In the genomic region with DNA sequence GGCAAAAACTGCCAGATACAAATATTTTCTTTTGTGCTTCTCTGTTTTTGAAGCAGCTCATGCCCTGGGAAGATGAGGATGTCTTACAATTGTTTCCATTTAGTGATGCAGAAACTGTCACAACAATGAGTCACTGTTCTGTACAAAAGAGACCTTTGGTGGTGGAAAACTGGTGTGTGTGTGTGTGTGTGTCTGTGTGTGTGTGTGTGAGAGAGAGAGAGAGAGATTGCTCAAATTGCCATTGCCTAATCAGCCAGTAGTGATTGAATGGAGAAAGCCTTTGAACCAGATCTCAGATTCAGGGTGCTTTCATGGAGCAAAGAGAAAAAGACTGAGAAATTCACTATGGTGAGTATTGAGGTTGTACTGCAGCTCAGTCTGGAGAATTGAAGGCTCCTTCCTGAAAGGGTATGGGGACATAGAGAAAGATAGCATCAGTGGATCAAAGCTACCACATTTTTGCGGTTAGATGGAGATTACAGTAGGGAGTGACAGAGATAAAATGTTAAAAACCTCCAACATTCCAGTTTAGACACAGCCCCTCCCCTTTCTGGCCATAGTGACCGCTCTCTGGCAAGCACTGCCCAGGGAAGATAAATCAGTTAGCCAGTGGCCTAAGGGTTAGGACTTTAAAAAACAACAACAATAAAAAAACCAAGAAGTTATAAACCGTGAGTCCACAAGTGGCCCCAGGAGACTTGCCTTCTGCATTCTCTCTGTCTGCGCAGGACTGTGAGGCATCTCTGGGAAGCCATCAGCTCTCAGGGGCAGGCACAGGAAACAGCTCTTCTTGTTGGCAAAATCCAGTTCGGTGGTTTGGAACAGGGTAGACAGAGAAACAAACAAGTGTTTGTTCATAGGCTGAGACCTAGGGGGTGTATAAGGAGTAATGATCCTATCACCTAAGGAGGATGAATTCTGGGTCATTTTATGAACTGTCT, we compare ENCODE assay signal across 8 cellular contexts.
DNase-seq lines count a peak whose midpoint lies in the region; ATAC-seq and TF ChIP-seq lines count a peak whose summit lies in the region.

No MANE protein-coding gene starts in this region.

- H3K4me1 ChIP-seq in lung (ENCODE audit: control insufficient read depth in 2 of 2, insufficient read depth in 2 of 2, low read length in 2 of 2), result peaks cover 6 to 12% of the 10 kb centered on the region in 2 donors
- peaks cover 0 to 13% of the 10 kb centered on the region in 2 donors for H3K4me1 ChIP-seq in uterus

- peaks cover 6% of the 10 kb centered on the region for H3K4me1 Mint-ChIP-seq in activated CD4-positive, alpha-beta T cell treated with anti-CD3 and anti-CD28 coated beads for 36 hours
- peaks cover 5% of the 10 kb centered on the region for H3K4me1 Mint-ChIP-seq in activated CD4-positive, alpha-beta T cell treated with anti-CD3 and anti-CD28 coated beads, Interleukin-2, amount 10 ng/mL, durations not matched to agents 7 days and 5 days
- H3K4me1 Mint-ChIP-seq in glutamatergic neuron (ENCODE audit: low read depth, unreplicated experiment), result peaks cover 7% of the 10 kb centered on the region

- peak; percentile 47 for ATAC-seq in activated CD4-positive, alpha-beta T cell treated with anti-CD3 and anti-CD28 coated beads for 36 hours
- ATAC-seq in lung (ENCODE audit: insufficient read depth, low FRiP score), result peak; percentile 35

- TF ChIP-seq POLR2A in uterus (IDR thresholded peaks at IDR 0.05), result no peak

- CTCF ChIA-PET in activated CD4-positive, alpha-beta T cell treated with anti-CD3 and anti-CD28 coated beads for 36 hours (lab: Charles Lee), result interaction anchor here (0.6 to 0.8 kb wide), 4 partner anchors 13 to 864 kb away, joined by 3 to 6 read pairs (median 4); no protein-coding TSS in a partner anchor
- CTCF ChIA-PET in activated CD4-positive, alpha-beta T cell treated with anti-CD3 and anti-CD28 coated beads, Interleukin-2, amount 10 ng/mL, durations not matched to agents 7 days and 5 days (lab: Charles Lee), result interaction anchor here (0.6 kb wide), 1 partner anchor 1235 kb away, joined by 4 read pairs; no protein-coding TSS in a partner anchor

- no peak overlapping the region for H3K27ac Mint-ChIP-seq in activated CD4-positive, alpha-beta T cell treated with anti-CD3 and anti-CD28 coated beads for 36 hours
- H3K27ac Mint-ChIP-seq in activated CD4-positive, alpha-beta T cell treated with anti-CD3 and anti-CD28 coated beads, Interleukin-2, amount 10 ng/mL, durations not matched to agents 7 days and 5 days, result no peak overlapping the region
- no peak overlapping the region for H3K27ac Mint-ChIP-seq in glutamatergic neuron (ENCODE audit: unreplicated experiment)

- POLR2A ChIA-PET in activated CD4-positive, alpha-beta T cell treated with anti-CD3 and anti-CD28 coated beads for 36 hours (lab: Charles Lee), result no interaction called here
- POLR2A ChIA-PET in activated CD4-positive, alpha-beta T cell treated with anti-CD3 and anti-CD28 coated beads, Interleukin-2, amount 10 ng/mL, durations not matched to agents 7 days and 5 days (lab: Charles Lee), result no interaction called here

- no peak for TF ChIP-seq CTCF in lung (IDR thresholded peaks at IDR 0.05; ENCODE audit: control extremely low read depth, extremely low read depth)
- TF ChIP-seq CTCF in uterus (IDR thresholded peaks at IDR 0.05), result no peak
- no peak for TF ChIP-seq CTCF in glutamatergic neuron (IDR thresholded peaks at IDR 0.05; ENCODE audit: partially characterized antibody, unreplicated experiment)

- no peaks in the 10 kb centered on the region for H3K36me3 Mint-ChIP-seq in activated CD4-positive, alpha-beta T cell treated with anti-CD3 and anti-CD28 coated beads for 36 hours (ENCODE audit: low read depth)
- H3K36me3 Mint-ChIP-seq in activated CD4-positive, alpha-beta T cell treated with anti-CD3 and anti-CD28 coated beads, Interleukin-2, amount 10 ng/mL, durations not matched to agents 7 days and 5 days (ENCODE audit: low read depth), result no peaks in the 10 kb centered on the region
- H3K36me3 Mint-ChIP-seq in glutamatergic neuron (ENCODE audit: unreplicated experiment), result peaks cover 9% of the 10 kb centered on the region

- DNase-seq in activated CD4-positive, alpha-beta T cell treated with anti-CD3 and anti-CD28 coated beads for 36 hours, result no peak
- DNase-seq in activated CD4-positive, alpha-beta T cell treated with anti-CD3 and anti-CD28 coated beads, Interleukin-2, amount 10 ng/mL, durations not matched to agents 7 days and 5 days, result no peak
- peak in 38 of 61 donors; percentile 4 to 72 (median 34) for DNase-seq in caudate nucleus (lab: John Stamatoyannopoulos, UW)
- no peak for DNase-seq in lung (ENCODE audit: low spot score)
- DNase-seq in uterus, result peak; percentile 55 to 59
- no peak for DNase-seq in NCI-H1105 treated with DMSO at 0.1 percent for 48 hours (lab: John Stamatoyannopoulos, UW)
- no peak for DNase-seq in glutamatergic neuron
- DNase-seq in NCI-H1436 treated with DMSO at 0.1 percent for 48 hours (lab: John Stamatoyannopoulos, UW), result no peak

- peaks cover 0 to 5% of the 10 kb centered on the region in 2 donors for H3K9me3 ChIP-seq in lung (ENCODE audit: control insufficient read depth in 2 of 2, insufficient read depth in 1 of 2, low read length in 1 of 2)
- H3K9me3 ChIP-seq in uterus, result peaks cover 0 to 4% of the 10 kb centered on the region in 2 donors

- H3K27ac ChIP-seq in caudate nucleus (ENCODE audit: low read depth, low read length), result peak overlapping the region; percentile 92
- peak overlapping the region; percentile 21 to 84 for H3K27ac ChIP-seq in lung (ENCODE audit: low read depth in 1 of 2, low read length in 1 of 2)
- H3K27ac ChIP-seq in uterus, result peak overlapping the region; percentile 75 to 83

- H3K4me3 ChIP-seq in lung, result no peak overlapping the region
- no peak overlapping the region for H3K4me3 ChIP-seq in uterus

- H3K4me3 Mint-ChIP-seq in activated CD4-positive, alpha-beta T cell treated with anti-CD3 and anti-CD28 coated beads for 36 hours, result no peak overlapping the region
- no peak overlapping the region for H3K4me3 Mint-ChIP-seq in activated CD4-positive, alpha-beta T cell treated with anti-CD3 and anti-CD28 coated beads, Interleukin-2, amount 10 ng/mL, durations not matched to agents 7 days and 5 days
- no peak overlapping the region for H3K4me3 Mint-ChIP-seq in glutamatergic neuron (ENCODE audit: unreplicated experiment)

- H3K9me3 Mint-ChIP-seq in activated CD4-positive, alpha-beta T cell treated with anti-CD3 and anti-CD28 coated beads for 36 hours (ENCODE audit: low read depth), result peaks cover 13% of the 10 kb centered on the region
- H3K9me3 Mint-ChIP-seq in activated CD4-positive, alpha-beta T cell treated with anti-CD3 and anti-CD28 coated beads, Interleukin-2, amount 10 ng/mL, durations not matched to agents 7 days and 5 days, result peaks cover 4% of the 10 kb centered on the region
- H3K9me3 Mint-ChIP-seq in glutamatergic neuron (ENCODE audit: unreplicated experiment), result no peaks in the 10 kb centered on the region

- no peaks in the 10 kb centered on the region for H3K27me3 ChIP-seq in lung (ENCODE audit: control insufficient read depth, insufficient read depth)
- no peaks in the 10 kb centered on the region for H3K27me3 ChIP-seq in uterus

- intact Hi-C loops in activated CD4-positive, alpha-beta T cell treated with anti-CD3 and anti-CD28 coated beads for 36 hours (cut with DNase I, micrococcal nuclease), result no loop called here
- intact Hi-C loops in uterus (cut with DNase I; ENCODE audit: low total_unique reads), result no loop called here

- 32 to 36% methylated on average over 5 of the region's 5 CpGs for WGBS in lung, 2 donors

- H3K36me3 ChIP-seq in lung (ENCODE audit: control insufficient read depth in 2 of 2, insufficient read depth in 2 of 2, low read length in 2 of 2) (no peaks in the 10 kb centered on the region), uterus (no peaks in the 10 kb centered on the region)

- peaks cover 8% of the 10 kb centered on the region for H3K27me3 Mint-ChIP-seq in activated CD4-positive, alpha-beta T cell treated with anti-CD3 and anti-CD28 coated beads for 36 hours
- no peaks in the 10 kb centered on the region for H3K27me3 Mint-ChIP-seq in activated CD4-positive, alpha-beta T cell treated with anti-CD3 and anti-CD28 coated beads, Interleukin-2, amount 10 ng/mL, durations not matched to agents 7 days and 5 days
- H3K27me3 Mint-ChIP-seq in glutamatergic neuron (ENCODE audit: unreplicated experiment), result no peaks in the 10 kb centered on the region

Comparison
In these comparisons a context has a peak if more than half of its experiments do, and no peak if none do; other contexts are left out.
1. DNase-seq: peak in caudate nucleus (38 of 61) and uterus (2 of 2); none in activated CD4-positive, alpha-beta T cell treated with anti-CD3 and anti-CD28 coated beads for 36 hours (single experiment), activated CD4-positive, alpha-beta T cell treated with anti-CD3 and anti-CD28 coated beads, Interleukin-2, amount 10 ng/mL, durations not matched to agents 7 days and 5 days (single experiment), lung (single experiment), NCI-H1105 treated with DMSO at 0.1 percent for 48 hours (single experiment), glutamatergic neuron (single experiment) and NCI-H1436 treated with DMSO at 0.1 percent for 48 hours (single experiment).
2. Peak in every context shown above with its lines, with median percentiles within 50 percentile points of each other: H3K27ac ChIP-seq.